23 cellular contexts compared by ENCODE assay signal in genomic region chr19:38234615-38235014, GRCh38. TPM values are rescaled to one million over a fixed set of nuclear protein-coding genes. Genes with fewer than 3 reads are reported as not detected.
"Had no signal": no experiment of that assay in that cellular context is flagged by ENCODE, and none has a peak within 500 bp of the region (broad histone marks: within the 10 kb centered on the region; RNA-seq: fewer than 3 reads in every experiment).

No MANE protein-coding gene starts in this region.

- H3K36me3 ChIP-seq: esophagus muscularis mucosa, gastroesophageal sphincter, heart right ventricle had no signal

- H3K9me3 ChIP-seq: esophagus muscularis mucosa, gastroesophageal sphincter, heart right ventricle had no signal

- H3K4me3 ChIP-seq: esophagus muscularis mucosa, gastroesophageal sphincter, heart right ventricle had no signal

- ATAC-seq: T-cell had no signal

- H3K27ac ChIP-seq: esophagus muscularis mucosa, foreskin keratinocyte, gastroesophageal sphincter, heart right ventricle had no signal

- H3K4me1 ChIP-seq: foreskin keratinocyte had no signal

- DNase-seq: activated CD4-positive, alpha-beta memory T cell treated with anti-CD3 and anti-CD28 coated beads, Interleukin-2, amount 10 ng/mL, durations not matched to agents 7 days and 5 days; activated CD4-positive, alpha-beta T cell treated with anti-CD3 and anti-CD28 coated beads for 1 hour; activated CD4-positive, alpha-beta T cell treated with anti-CD3 and anti-CD28 coated beads for 4 hours; activated CD4-positive, alpha-beta T cell treated with anti-CD3 and anti-CD28 coated beads, Interleukin-2, amount 10 ng/mL, durations not matched to agents 7 days and 5 days; activated CD4-positive, alpha-beta T cell treated with anti-CD3 and anti-CD28 coated beads, Interleukin-2, amount 50 U/mL, for 4 hours; activated CD8-positive, alpha-beta memory T cell treated with anti-CD3 and anti-CD28 coated beads, Interleukin-2, amount 50 U/mL, for 48 hours; activated gamma-delta T cell; activated naive CD4-positive, alpha-beta T cell; activated naive CD4-positive, alpha-beta T cell treated with anti-CD3 and anti-CD28 coated beads, Interleukin-2, amount 10 ng/mL, durations not matched to agents 7 days and 5 days; activated naive CD8-positive, alpha-beta T cell treated with anti-CD3 and anti-CD28 coated beads, Interleukin-2, amount 10 ng/mL, durations not matched to agents 7 days and 5 days; activated T-cell treated with anti-CD3 and anti-CD28 coated beads for 4 hours; activated T-cell treated with anti-CD3 and anti-CD28 coated beads, Interleukin-2, amount 50 U/mL, for 24 hours; activated T-cell treated with anti-CD3 and anti-CD28 coated beads, Interleukin-2, amount 50 U/mL, for 72 hours; cortex of kidney; dermis blood vessel endothelial cell; effector CD4-positive, alpha-beta T cell; effector memory CD8-positive, alpha-beta T cell; erythroblast; foreskin keratinocyte; heart right ventricle; T-cell had no signal

RNA-seq across cellular contexts. Expression of gene DPF1, which starts 10.6 kb away (rescaled TPM):
- total RNA-seq: gastroesophageal sphincter, T-cell had no signal

RNA-seq across cellular contexts. Expression of gene PPP1R14A, which starts 21.6 kb away (rescaled TPM):
- total RNA-seq: activated CD4-positive, alpha-beta memory T cell treated with anti-CD3 and anti-CD28 coated beads, Interleukin-2, amount 10 ng/mL, durations not matched to agents 7 days and 5 days; activated CD4-positive, alpha-beta T cell treated with anti-CD3 and anti-CD28 coated beads, Interleukin-2, amount 10 ng/mL, durations not matched to agents 7 days and 5 days; activated naive CD8-positive, alpha-beta T cell treated with anti-CD3 and anti-CD28 coated beads, Interleukin-2, amount 10 ng/mL, durations not matched to agents 7 days and 5 days had no signal
